1 cellular context compared by ENCODE assay signal in genomic region chr3:129569856-129570255, GRCh38.
TF ChIP-seq lines count a peak whose summit lies in the region.

No MANE protein-coding gene starts in this region.

TF ChIP-seq in IMR-90, 13 proteins besides CTCF, POLR2A, EP300 and RAD21:
- no peak for TF ChIP-seq MXI1 (IDR thresholded peaks at IDR 0.05; ENCODE audit: borderline replicate concordance, low read depth, low read length)
- no peak for TF ChIP-seq CEBPB (IDR thresholded peaks at IDR 0.05; ENCODE audit: low read depth, low read length)
- TF ChIP-seq MAZ (IDR thresholded peaks at IDR 0.05; ENCODE audit: borderline replicate concordance, low read depth, low read length), result no peak
- no peak for TF ChIP-seq CHD1 (IDR thresholded peaks at IDR 0.05; ENCODE audit: low read depth, low read length)
- TF ChIP-seq SMC3 (IDR thresholded peaks at IDR 0.05; ENCODE audit: low read depth, low read length), result no peak
- TF ChIP-seq RFX5 (IDR thresholded peaks at IDR 0.05; ENCODE audit: low read depth, low read length), result no peak
- no peak for TF ChIP-seq NFE2L2 (IDR thresholded peaks at IDR 0.05; ENCODE audit: low read depth, low read length)
- TF ChIP-seq FOS (IDR thresholded peaks at IDR 0.05; ENCODE audit: low read depth, low read length), result no peak
- TF ChIP-seq BHLHE40 (IDR thresholded peaks at IDR 0.05; ENCODE audit: low read depth, low read length), result no peak
- no peak for TF ChIP-seq USF2 (IDR thresholded peaks at IDR 0.05; ENCODE audit: low read depth, low read length)
- TF ChIP-seq MAFK (IDR thresholded peaks at IDR 0.05; ENCODE audit: low read depth, low read length), result no peak
- TF ChIP-seq, protein P1, sequence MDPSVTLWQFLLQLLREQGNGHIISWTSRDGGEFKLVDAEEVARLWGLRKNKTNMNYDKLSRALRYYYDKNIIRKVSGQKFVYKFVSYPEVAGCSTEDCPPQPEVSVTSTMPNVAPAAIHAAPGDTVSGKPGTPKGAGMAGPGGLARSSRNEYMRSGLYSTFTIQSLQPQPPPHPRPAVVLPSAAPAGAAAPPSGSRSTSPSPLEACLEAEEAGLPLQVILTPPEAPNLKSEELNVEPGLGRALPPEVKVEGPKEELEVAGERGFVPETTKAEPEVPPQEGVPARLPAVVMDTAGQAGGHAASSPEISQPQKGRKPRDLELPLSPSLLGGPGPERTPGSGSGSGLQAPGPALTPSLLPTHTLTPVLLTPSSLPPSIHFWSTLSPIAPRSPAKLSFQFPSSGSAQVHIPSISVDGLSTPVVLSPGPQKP (IDR thresholded peaks at IDR 0.05; ENCODE audit: borderline replicate concordance, low read depth, low read length), result no peak
- no peak for TF ChIP-seq RCOR1 (IDR thresholded peaks at IDR 0.05; ENCODE audit: insufficient replicate concordance, low read length)
